In the genomic region with DNA sequence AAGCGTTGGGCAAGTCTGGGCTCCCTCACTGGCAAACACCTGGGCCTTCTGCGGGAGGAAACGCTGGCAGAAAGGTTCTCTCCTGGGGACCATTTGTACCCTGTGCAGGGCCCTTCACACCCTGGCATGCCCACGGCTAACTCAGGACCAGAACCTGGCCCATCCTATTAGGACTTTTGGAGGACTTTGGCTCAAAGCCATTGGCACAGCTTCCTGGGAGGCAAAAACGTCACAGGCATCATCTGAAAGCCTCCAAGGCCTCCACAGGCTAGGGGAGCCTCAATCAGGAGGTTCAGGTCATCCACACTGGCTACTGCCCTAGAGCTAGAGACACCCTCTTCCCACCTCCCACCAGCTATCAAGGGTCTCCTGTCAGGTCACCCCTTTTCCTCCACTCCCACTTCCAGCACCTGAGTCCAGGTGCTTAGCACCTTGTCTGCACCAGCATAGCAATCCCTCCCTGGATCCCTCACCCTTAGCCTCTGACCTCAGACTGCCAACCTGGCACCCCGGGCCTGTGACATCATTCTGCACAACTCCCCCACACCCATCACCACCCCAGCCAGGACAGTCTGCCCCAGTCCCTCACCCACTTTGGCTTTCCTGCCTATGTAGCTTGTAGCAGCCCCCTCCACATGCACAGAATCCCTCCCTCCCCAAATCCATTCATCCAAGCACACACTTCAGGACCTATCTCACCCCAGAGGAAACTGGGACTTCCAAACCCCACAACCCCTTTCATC, we compare ENCODE assay signal across 1 cellular context.
TF ChIP-seq lines count a peak whose summit lies in the region.

No MANE protein-coding gene starts in this region.

TF ChIP-seq in A549, 52 proteins besides CTCF, POLR2A, EP300 and RAD21:
- TF ChIP-seq SMC3 (IDR thresholded peaks at IDR 0.05) (no peak), FOSB (CRISPR knock-in tag; IDR thresholded peaks at IDR 0.05) (no peak)
